17 cellular contexts compared by ENCODE assay signal in the genomic region with DNA sequence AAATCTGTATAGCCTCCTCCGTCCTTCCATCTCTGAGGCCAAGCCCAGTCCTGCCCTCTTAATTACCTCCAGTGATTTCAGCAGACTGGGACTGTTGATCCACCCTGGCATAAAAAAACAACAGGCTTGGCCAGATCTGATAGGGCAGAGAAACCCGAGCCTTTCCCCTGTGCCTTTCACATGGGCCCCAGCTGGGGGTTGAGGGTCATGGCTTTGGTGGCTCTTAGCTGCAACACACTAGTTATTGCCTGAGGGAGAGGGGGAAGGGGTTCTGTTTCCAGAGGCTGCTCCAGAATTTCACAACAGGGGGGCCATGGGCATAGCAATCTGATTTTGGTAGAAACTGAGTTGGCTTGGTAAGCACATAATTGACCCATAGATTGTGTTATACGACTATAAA. TPM values are rescaled to one million over a fixed set of nuclear protein-coding genes. Genes with fewer than 3 reads are reported as not detected.
DNase-seq lines count a peak whose midpoint lies in the region; ATAC-seq and TF ChIP-seq lines count a peak whose summit lies in the region.
"Had no signal": no experiment of that assay in that cellular context is flagged by ENCODE, and none has a peak within 500 bp of the region (broad histone marks: within the 10 kb centered on the region; RNA-seq: fewer than 3 reads in every experiment).

No MANE protein-coding gene starts in this region.

- peak overlapping the region; percentile 75 to 80 for H3K27ac ChIP-seq in mucosa of rectum (ENCODE audit: low read depth in 2 of 2, low read length in 2 of 2)
- no peak overlapping the region for H3K27ac ChIP-seq in dorsolateral prefrontal cortex
- H3K27ac ChIP-seq: A549, SK-N-MC had no signal

- no peaks in the 10 kb centered on the region for H3K9me3 ChIP-seq in mucosa of rectum (ENCODE audit: control insufficient read depth in 2 of 2, low read length in 2 of 2)
- H3K9me3 ChIP-seq: A549 had no signal

- H3K36me3 ChIP-seq in mucosa of rectum (ENCODE audit: control insufficient read depth in 2 of 2, insufficient read depth in 2 of 2, low read length in 2 of 2): no peaks in the 10 kb centered on the region
- H3K36me3 ChIP-seq: MG63 had no signal

- peak overlapping the region in 1 of 2 donors; percentile 42 for H3K9ac ChIP-seq in mucosa of rectum (ENCODE audit: low read depth in 1 of 2, low read length in 2 of 2)

- no peaks in the 10 kb centered on the region for H3K27me3 ChIP-seq in mucosa of rectum (ENCODE audit: control insufficient read depth in 2 of 2, insufficient read depth in 2 of 2, low read length in 2 of 2)
- no peaks in the 10 kb centered on the region for H3K27me3 ChIP-seq in dorsolateral prefrontal cortex

- no peaks in the 10 kb centered on the region for H3K36me3 Mint-ChIP-seq in glutamatergic neuron (ENCODE audit: unreplicated experiment)

- H3K9me3 Mint-ChIP-seq in glutamatergic neuron (ENCODE audit: unreplicated experiment): no peaks in the 10 kb centered on the region
- H3K9me3 Mint-ChIP-seq: CD4-positive, alpha-beta T cell had no signal

- ATAC-seq in GM18907 (IDR thresholded peaks at IDR 0.05; ENCODE audit: unreplicated experiment): no peak
- no peak for ATAC-seq in HG03469 (IDR thresholded peaks at IDR 0.05; ENCODE audit: unreplicated experiment)
- ATAC-seq: A549; activated T-cell treated with anti-CD3 and anti-CD28 coated beads, Interleukin-2, amount 50 U/mL, for 72 hours had no signal

- H3K4me3 ChIP-seq in mucosa of rectum (ENCODE audit: low read length in 2 of 2): no peak overlapping the region
- no peak overlapping the region for H3K4me3 ChIP-seq in dorsolateral prefrontal cortex
- H3K4me3 ChIP-seq: A549, MG63, SK-N-MC had no signal

- DNase-seq in DMS 273 treated with DMSO at 0.1 percent for 48 hours (lab: John Stamatoyannopoulos, UW) (peak; percentile 92), NCI-H2196 (lab: John Stamatoyannopoulos, UW; ENCODE audit: unreplicated experiment) (peak; percentile 58), dedifferentiated amniotic fluid mesenchymal stem cell (ENCODE audit: extremely low spot score) (peak; percentile 34), glutamatergic neuron (no peak), dorsolateral prefrontal cortex (no peak)
- DNase-seq: activated CD4-positive, alpha-beta T cell treated with anti-CD3 and anti-CD28 coated beads, Interleukin-2, amount 50 U/mL, for 1 hour; activated T-cell treated with anti-CD3 and anti-CD28 coated beads, Interleukin-2, amount 50 U/mL, for 72 hours; caudate nucleus; CD4-positive, alpha-beta T cell; GF-D8; MG63; NCI-H2081 had no signal

- TF ChIP-seq CTCF in glutamatergic neuron (IDR thresholded peaks at IDR 0.05; ENCODE audit: partially characterized antibody, unreplicated experiment) (no peak), dorsolateral prefrontal cortex (IDR thresholded peaks at IDR 0.05 in 54 of 56, conservative IDR thresholded peaks at IDR 0.05 in 2 of 56; ENCODE audit: low read depth in 1 of 56, partially characterized antibody in 56 of 56) (no peak)

- intact Hi-C loops in dorsolateral prefrontal cortex (cut with DNase I): no loop called here

- no peaks in the 10 kb centered on the region for H3K4me1 Mint-ChIP-seq in glutamatergic neuron (ENCODE audit: low read depth, unreplicated experiment)

- H3K4me3 Mint-ChIP-seq in glutamatergic neuron (ENCODE audit: unreplicated experiment): no peak overlapping the region
- H3K4me3 Mint-ChIP-seq: activated T-cell treated with anti-CD3 and anti-CD28 coated beads, Interleukin-2, amount 50 U/mL, for 72 hours; CD4-positive, alpha-beta T cell had no signal

- peaks cover 1% of the 10 kb centered on the region for H3K27me3 Mint-ChIP-seq in glutamatergic neuron (ENCODE audit: unreplicated experiment)

- H3K27ac Mint-ChIP-seq in glutamatergic neuron (ENCODE audit: unreplicated experiment): no peak overlapping the region
- H3K27ac Mint-ChIP-seq: activated T-cell treated with anti-CD3 and anti-CD28 coated beads, Interleukin-2, amount 50 U/mL, for 72 hours; CD4-positive, alpha-beta T cell had no signal

- peaks cover 8 to 13% of the 10 kb centered on the region in 2 donors for H3K4me1 ChIP-seq in mucosa of rectum (ENCODE audit: control insufficient read depth in 2 of 2, insufficient read depth in 2 of 2, low read length in 2 of 2)
- H3K4me1 ChIP-seq: A549 had no signal

RNA-seq across cellular contexts. Expression of a gene that starts 21.2 kb away (rescaled TPM):
- total RNA-seq in glutamatergic neuron (ENCODE audit: unreplicated experiment) (153 TPM), dorsolateral prefrontal cortex (10 to 100 TPM; 40.0 to 84.4 (median 58.4) TPM)

Comparison
In these comparisons a context has a peak if more than half of its experiments do, and no peak if none do; other contexts are left out.
1. DNase-seq: peak in DMS 273 treated with DMSO at 0.1 percent for 48 hours (single experiment), NCI-H2196 (single experiment) and dedifferentiated amniotic fluid mesenchymal stem cell (single experiment); none in glutamatergic neuron (single experiment) and dorsolateral prefrontal cortex (0 of 10).
2. H3K27ac ChIP-seq: peak in mucosa of rectum (2 of 2); none in dorsolateral prefrontal cortex (0 of 59).